In the genomic region with DNA sequence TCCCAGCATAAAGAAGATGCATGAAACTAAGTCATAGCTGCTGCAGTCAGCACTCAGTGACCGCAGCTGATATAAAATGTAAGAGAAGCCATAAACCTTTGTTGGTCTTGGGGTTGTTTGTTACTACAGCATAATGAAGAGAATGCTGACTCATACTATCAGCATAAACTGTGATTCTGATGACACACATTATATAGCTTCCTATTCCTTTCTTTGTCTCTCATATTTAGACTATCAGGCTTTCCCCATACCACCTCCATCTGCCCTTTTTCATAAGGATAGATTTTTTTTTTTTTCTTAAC, we compare ENCODE assay signal across 16 cellular contexts.
DNase-seq lines count a peak whose midpoint lies in the region; ATAC-seq, FAIRE-seq and TF ChIP-seq lines count a peak whose summit lies in the region.
"Had no signal": no experiment of that assay in that cellular context is flagged by ENCODE, and none has a peak within 500 bp of the region (broad histone marks: within the 10 kb centered on the region; RNA-seq: fewer than 3 reads in every experiment).

No MANE protein-coding gene starts in this region.

- H3K27me3 ChIP-seq in MM.1S (replicated peaks; ENCODE audit: insufficient read depth, low read length) = no peaks in the 10 kb centered on the region
- H3K27me3 ChIP-seq in K562 (ENCODE audit: control insufficient read depth in 2 of 2, insufficient read depth in 2 of 2, low read length in 2 of 2) = no peaks in the 10 kb centered on the region
- no peaks in the 10 kb centered on the region for H3K27me3 ChIP-seq in neuronal stem cell (ENCODE audit: control insufficient read depth in 3 of 3, insufficient read depth in 3 of 3, low read depth in 1 of 3, low read length in 3 of 3)

- H2BK120ac ChIP-seq in neuronal stem cell (ENCODE audit: low read depth, low read length) = no peak overlapping the region

- H3K14ac ChIP-seq in neuronal stem cell (ENCODE audit: low read length) = no peak overlapping the region

- peak; percentile 19 for DNase-seq in EL
- DNase-seq in MM.1S = peak; percentile 29
- DNase-seq in K562 (ENCODE audit: extremely low read depth in 1 of 4, low spot score in 3 of 4) = no peak
- DNase-seq in neuronal stem cell (ENCODE audit: low spot score) = no peak
- no peak for DNase-seq in anterior cingulate cortex (lab: John Stamatoyannopoulos, UW)
- DNase-seq in dedifferentiated amniotic fluid mesenchymal stem cell (ENCODE audit: extremely low spot score) = no peak
- no peak for DNase-seq in cerebellar nuclear complex (lab: John Stamatoyannopoulos, UW)
- DNase-seq: activated CD4-positive, alpha-beta T cell treated with anti-CD3 and anti-CD28 coated beads, Interleukin-2, amount 50 U/mL, for 48 hours; activated naive CD4-positive, alpha-beta T cell treated with anti-CD3 and anti-CD28 coated beads for 36 hours; NCI-H1092 treated with DMSO at 0.1 percent for 48 hours; NCI-H226; nucleus accumbens; PC-9; stimulated activated CD4-positive, alpha-beta T cell treated with anti-CD3 and anti-CD28 coated beads, Interleukin-12 subunit alpha, Interleukin-12 subunit beta, amount 100 ng/mL, for 4 hours had no signal

- no peaks in the 10 kb centered on the region for H3K79me1 ChIP-seq in neuronal stem cell (ENCODE audit: low read depth, low read length)

- no peak overlapping the region for H2AK5ac ChIP-seq in neuronal stem cell (ENCODE audit: low read depth, low read length)

- H4K8ac ChIP-seq in neuronal stem cell (ENCODE audit: low read depth, low read length) = no peak overlapping the region

- no peaks in the 10 kb centered on the region for H3K9me2 ChIP-seq in MM.1S (replicated peaks; ENCODE audit: insufficient read depth, low read length)

- FAIRE-seq in K562 (lab: Jason Lieb, UNC) = no peak

- in situ Hi-C loops in K562 (cut with MboI) = no loop called here

- H2AFZ ChIP-seq in MM.1S (ENCODE audit: low read length) (no peak overlapping the region), K562 (ENCODE audit: low read depth, low read length) (no peak overlapping the region), neuronal stem cell (ENCODE audit: low read length) (peak overlapping the region; percentile 27)
- H2AFZ ChIP-seq: PC-9 had no signal

- H3K4me2 ChIP-seq in MM.1S (ENCODE audit: low read depth, low read length) = no peak overlapping the region
- no peak overlapping the region; the same call in 1 of the 2 replicates for H3K4me2 ChIP-seq in K562 (ENCODE audit: insufficient read depth, low read length)
- H3K4me2 ChIP-seq in neuronal stem cell (ENCODE audit: insufficient read depth, low read length, poor library complexity, severe bottlenecking) = no peak overlapping the region
- H3K4me2 ChIP-seq: PC-9 had no signal

- no peaks in the 10 kb centered on the region for H3K9me1 ChIP-seq in K562 (ENCODE audit: control insufficient read depth, insufficient read depth, low read length)

- H3K9me3 ChIP-seq in MM.1S (replicated peaks; ENCODE audit: insufficient read depth, low read length) = no peaks in the 10 kb centered on the region
- no peaks in the 10 kb centered on the region for H3K9me3 ChIP-seq in K562 (replicated peaks; ENCODE audit: control insufficient read depth, insufficient read depth, low read depth, low read length)
- H3K9me3 ChIP-seq in neuronal stem cell (replicated peaks in 1 of 2; ENCODE audit: control insufficient read depth in 2 of 2, insufficient read depth in 1 of 2, low read depth in 1 of 2, low read length in 2 of 2) = no peaks in the 10 kb centered on the region

- no peaks in the 10 kb centered on the region for H3F3A ChIP-seq in MM.1S (ENCODE audit: insufficient read depth, low read length)

- no peaks in the 10 kb centered on the region for H3K4me1 ChIP-seq in MM.1S (ENCODE audit: low read length)
- peaks cover 3 to 24% of the 10 kb centered on the region in 2 experiments; a peak in 3 of 5 replicates for H3K4me1 ChIP-seq in K562 (replicated peaks in 1 of 2; ENCODE audit: control insufficient read depth in 2 of 2, insufficient read depth in 2 of 2, low read length in 2 of 2)
- H3K4me1 ChIP-seq in neuronal stem cell (ENCODE audit: control insufficient read depth in 2 of 2, insufficient read depth in 1 of 2, low read depth in 1 of 2, low read length in 2 of 2) = peaks cover 5 to 18% of the 10 kb centered on the region in 2 donors

- CTCF ChIA-PET in K562 (lab: Yijun Ruan, JAX; ENCODE audit: low intra/inter-chr PET ratio) = no interaction called here

- intact Hi-C loops in K562 (cut with micrococcal nuclease) = no loop called here

- ATAC-seq in K562 = peak; percentile 57
- ATAC-seq: esophagus mucosa, HCT116 had no signal

- no peak overlapping the region for H3K23ac ChIP-seq in neuronal stem cell (ENCODE audit: low read depth, low read length, poor library complexity)

- no peak overlapping the region for H2BK5ac ChIP-seq in neuronal stem cell (ENCODE audit: low read length)

- TF ChIP-seq POLR2A in K562 (conservative IDR thresholded peaks at IDR 0.05) = no peak

- H3K36me3 ChIP-seq in MM.1S (replicated peaks; ENCODE audit: insufficient read depth, low read length) = no peaks in the 10 kb centered on the region
- no peaks in the 10 kb centered on the region; the same call in 2 of the 3 replicates for H3K36me3 ChIP-seq in K562 (ENCODE audit: control insufficient read depth, insufficient read depth, low read length)
- H3K36me3 ChIP-seq in neuronal stem cell (replicated peaks in 1 of 2; ENCODE audit: control insufficient read depth in 2 of 2, insufficient read depth in 2 of 2, low read length in 2 of 2) = no peaks in the 10 kb centered on the region

- H3K9ac ChIP-seq in MM.1S (ENCODE audit: low read length) (no peak overlapping the region), K562 (ENCODE audit: insufficient read depth in 1 of 2, low read depth in 2 of 2, low read length in 2 of 2) (no peak overlapping the region), neuronal stem cell (ENCODE audit: low read depth, low read length, poor library complexity) (no peak overlapping the region)

- no peak overlapping the region for H2BK15ac ChIP-seq in neuronal stem cell (ENCODE audit: low read length)

- TF ChIP-seq CTCF in MM.1S (IDR thresholded peaks at IDR 0.05; ENCODE audit: low read length) (no peak), K562 (IDR thresholded peaks at IDR 0.05 in 2 of 3, conservative IDR thresholded peaks at IDR 0.05 in 1 of 3; ENCODE audit: insufficient read depth in 2 of 3, low read depth in 1 of 3, low read length in 3 of 3) (no peak)

- POLR2A ChIA-PET in K562 (lab: Yijun Ruan, JAX) = interaction anchor here (0.7 to 2.1 kb wide), 5 partner anchors 9 to 238 kb away, joined by 3 to 4 read pairs (median 3); no protein-coding TSS in a partner anchor

- H4K20me1 ChIP-seq in MM.1S (ENCODE audit: insufficient read depth, low read length) (no peaks in the 10 kb centered on the region), K562 (replicated peaks; ENCODE audit: control insufficient read depth, insufficient read depth, low read length) (no peaks in the 10 kb centered on the region)

- TF ChIP-seq RAD21 in K562 (CRISPR knock-in tag; conservative IDR thresholded peaks at IDR 0.05 in 1 of 2, IDR thresholded peaks at IDR 0.05 in 1 of 2) = no peak

- no peak overlapping the region for H2BK12ac ChIP-seq in neuronal stem cell (ENCODE audit: low read length)

- no peaks in the 10 kb centered on the region for H3K79me2 ChIP-seq in MM.1S (ENCODE audit: low read length)
- no peaks in the 10 kb centered on the region for H3K79me2 ChIP-seq in K562 (ENCODE audit: control insufficient read depth, insufficient read depth, low read length)

- BruUV-seq in K562 (replicated peaks; lab: Mats Ljungman, UMichigan) = no TSS peak

- H3K27ac ChIP-seq in MM.1S (ENCODE audit: low read length) (no peak overlapping the region), K562 (ENCODE audit: extremely low read depth, low read depth, low read length) (no peak overlapping the region), neuronal stem cell (replicated peaks; ENCODE audit: low read length) (peak overlapping the region; percentile 62)
- H3K27ac ChIP-seq: PC-9 had no signal

- no peak overlapping the region for H3K4ac ChIP-seq in neuronal stem cell (ENCODE audit: low read length)

- H4K91ac ChIP-seq in neuronal stem cell (ENCODE audit: low read depth, low read length, poor library complexity) = no peak overlapping the region

- no peak for TF ChIP-seq EP300 in K562 (IDR thresholded peaks at IDR 0.05; ENCODE audit: low read length)

- H3K18ac ChIP-seq in neuronal stem cell (ENCODE audit: low read length) = no peak overlapping the region

- WGBS in K562 (ENCODE audit: insufficient coverage, low coverage, missing lambda C conversion rate) = 69% methylated on average over 1 of the region's 1 CpG
- no CpG with 5 or more reads among the region's 1 CpG for WGBS in neuronal stem cell (ENCODE audit: extremely low coverage in 2 of 2, insufficient read length in 2 of 2, insufficient replicate concordance in 1 of 2), 2 donors

- H3K4me3 ChIP-seq in MM.1S (ENCODE audit: low read length) = no peak overlapping the region
- no peak overlapping the region for H3K4me3 ChIP-seq in K562
- H3K4me3 ChIP-seq in neuronal stem cell (ENCODE audit: low read length in 2 of 2) = no peak overlapping the region
- H3K4me3 ChIP-seq: PC-9 had no signal

TF ChIP-seq in K562, 482 proteins besides CTCF, POLR2A, EP300 and RAD21 (continues in another document):
- TF ChIP-seq ZNF561 (CRISPR knock-in tag; conservative IDR thresholded peaks at IDR 0.05) (no peak), MAFF (IDR thresholded peaks at IDR 0.05; ENCODE audit: low read length) (peak; percentile 85), CBX3 (IDR thresholded peaks at IDR 0.05; ENCODE audit: borderline replicate concordance in 1 of 2, low read length in 2 of 2) (0 out of 3 replicates have a peak, but pooled peaks of 1 of the 2 experiments have one; percentile 23), NFE2L1 (tag; IDR thresholded peaks at IDR 0.05; ENCODE audit: borderline replicate concordance, low read depth) (peak; percentile 67), BACH1 (tag; IDR thresholded peaks at IDR 0.05) (peak; percentile 76), ZNF316 (IDR thresholded peaks at IDR 0.05) (peak; percentile 99), C11orf30 (IDR thresholded peaks at IDR 0.05; ENCODE audit: low read depth) (peak; percentile 95), MAFK (IDR thresholded peaks at IDR 0.05; ENCODE audit: low read length) (peak; percentile 80), FOXJ2 (tag; IDR thresholded peaks at IDR 0.05) (no peak)
- TF ChIP-seq, protein P1, sequence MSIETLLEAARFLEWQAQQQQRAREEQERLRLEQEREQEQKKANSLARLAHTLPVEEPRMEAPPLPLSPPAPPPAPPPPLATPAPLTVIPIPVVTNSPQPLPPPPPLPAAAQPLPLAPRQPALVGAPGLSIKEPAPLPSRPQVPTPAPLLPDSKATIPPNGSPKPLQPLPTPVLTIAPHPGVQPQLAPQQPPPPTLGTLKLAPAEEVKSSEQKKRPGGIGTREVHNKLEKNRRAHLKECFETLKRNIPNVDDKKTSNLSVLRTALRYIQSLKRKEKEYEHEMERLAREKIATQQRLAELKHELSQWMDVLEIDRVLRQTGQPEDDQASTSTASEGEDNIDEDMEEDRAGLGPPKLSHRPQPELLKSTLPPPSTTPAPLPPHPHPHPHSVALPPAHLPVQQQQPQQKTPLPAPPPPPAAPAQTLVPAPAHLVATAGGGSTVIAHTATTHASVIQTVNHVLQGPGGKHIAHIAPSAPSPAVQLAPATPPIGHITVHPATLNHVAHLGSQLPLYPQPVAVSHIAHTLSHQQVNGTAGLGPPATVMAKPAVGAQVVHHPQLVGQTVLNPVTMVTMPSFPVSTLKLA (conservative IDR thresholded peaks at IDR 0.05) = no peak

Comparison
In these comparisons a context has a peak if more than half of its experiments do, and no peak if none do; other contexts are left out.
1. DNase-seq: peak in EL (single experiment) and MM.1S (single experiment); none in K562 (0 of 4), neuronal stem cell (single experiment), anterior cingulate cortex (0 of 58), dedifferentiated amniotic fluid mesenchymal stem cell (single experiment) and cerebellar nuclear complex (0 of 2).